In the genomic region with DNA sequence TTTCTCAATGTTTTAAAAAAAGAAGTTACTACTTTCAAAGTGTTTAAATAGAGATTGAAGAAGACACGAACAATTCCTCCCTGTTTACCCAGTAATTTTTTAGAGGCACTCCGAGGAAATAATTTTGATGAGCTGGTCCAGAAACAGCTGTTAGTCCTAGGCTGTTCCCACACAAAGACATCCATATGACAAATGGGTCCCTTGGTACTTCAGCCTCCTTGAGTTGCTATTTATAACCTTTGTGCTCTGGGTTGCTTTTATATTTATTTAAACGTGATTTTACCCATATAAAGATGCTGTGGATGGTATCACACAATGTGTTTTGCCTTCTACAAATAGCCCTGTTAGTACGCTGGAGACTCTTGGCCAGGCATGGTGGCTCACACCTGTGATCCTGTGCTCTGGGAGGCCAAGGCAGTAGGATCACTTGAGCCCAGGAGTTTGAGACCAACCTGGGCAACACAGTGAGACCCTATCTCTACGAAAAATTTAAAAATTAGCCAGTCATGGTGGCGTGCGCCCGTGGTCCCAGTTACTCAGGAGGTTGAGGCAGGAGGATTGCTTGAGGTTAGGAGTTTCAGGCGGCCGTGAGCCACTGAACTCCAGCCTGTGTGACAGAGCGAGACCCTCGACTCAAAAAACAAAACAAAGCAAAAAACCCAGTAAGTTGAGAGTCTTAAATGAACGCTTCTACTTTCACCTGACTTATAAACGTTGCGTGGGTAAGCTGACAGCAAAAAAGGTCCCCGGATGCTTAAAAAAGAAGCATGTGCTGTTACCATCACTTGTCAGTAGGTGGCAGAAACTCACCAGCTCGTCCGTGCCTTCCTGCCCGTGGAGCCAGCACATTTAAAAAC, we compare ENCODE assay signal across 8 cellular contexts. TPM values are rescaled to one million over a fixed set of nuclear protein-coding genes. Genes with fewer than 3 reads are reported as not detected.
DNase-seq lines count a peak whose midpoint lies in the region; ATAC-seq and TF ChIP-seq lines count a peak whose summit lies in the region.

No MANE protein-coding gene starts in this region.

- TF ChIP-seq CTCF in endothelial cell (IDR thresholded peaks at IDR 0.05; ENCODE audit: unreplicated experiment) = peak; percentile 75

- no peaks in the 10 kb centered on the region for H3K36me3 Mint-ChIP-seq in endothelial cell (ENCODE audit: low read depth, unreplicated experiment)

- DNase-seq in ELF-1 (ENCODE audit: low read depth, low spot score) (peak; percentile 81), HS-27A (ENCODE audit: low read depth) (peak; percentile 50), NOMO-1 (lab: John Stamatoyannopoulos, UW; ENCODE audit: unreplicated experiment in 2 of 2) (peak; percentile 28 to 83), endothelial cell (ENCODE audit: low spot score) (peak; percentile 61), middle frontal gyrus (ENCODE audit: extremely low spot score, low spot score) (peak; percentile 50)
- peak; percentile 39 to 57 for DNase-seq in activated CD8-positive, alpha-beta memory T cell treated with anti-CD3 and anti-CD28 coated beads for 4 hours (ENCODE audit: low read depth in 2 of 2)
- DNase-seq in stimulated activated CD8-positive, alpha-beta memory T cell treated with anti-CD3 and anti-CD28 coated beads, Interleukin-7, amount 100 ng/mL, for 1 hour (ENCODE audit: low read depth in 2 of 2) = peak; percentile 30 to 34

- H3K9me3 Mint-ChIP-seq in endothelial cell (ENCODE audit: unreplicated experiment) = no peaks in the 10 kb centered on the region

- H3K4me3 Mint-ChIP-seq in endothelial cell (ENCODE audit: unreplicated experiment) = no peak overlapping the region

- no peaks in the 10 kb centered on the region for H3K27me3 Mint-ChIP-seq in endothelial cell (ENCODE audit: unreplicated experiment)

- no peak for ATAC-seq in HG03025 (IDR thresholded peaks at IDR 0.05; ENCODE audit: low FRiP score, unreplicated experiment)

- no peak overlapping the region for H3K27ac Mint-ChIP-seq in endothelial cell (ENCODE audit: unreplicated experiment)

- peaks cover 7% of the 10 kb centered on the region for H3K4me1 Mint-ChIP-seq in endothelial cell (ENCODE audit: unreplicated experiment)

RNA-seq across cellular contexts. Expression of a gene that starts 56.9 kb away (rescaled TPM):
- total RNA-seq in endothelial cell (ENCODE audit: unreplicated experiment) = not detected
